In the genomic region with DNA sequence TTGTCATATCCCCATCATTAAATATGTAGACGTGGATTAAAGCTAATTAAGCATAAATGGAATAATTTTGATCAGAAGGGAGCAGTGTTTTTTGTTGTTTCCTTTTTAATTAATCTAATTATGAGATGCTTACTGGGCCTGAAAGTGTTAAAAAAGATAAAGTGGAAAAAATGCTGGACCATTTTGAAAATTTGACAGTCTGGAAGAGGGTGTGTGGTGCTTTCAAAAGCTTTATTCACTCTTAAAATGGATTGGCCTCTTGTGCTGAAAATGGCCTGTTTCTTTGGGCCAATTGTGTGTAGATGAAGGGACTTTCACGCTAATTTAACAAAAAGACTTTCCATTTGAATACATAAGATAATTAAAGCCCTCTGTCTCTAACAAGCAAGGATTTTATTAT, we compare ENCODE assay signal across 8 cellular contexts. TPM values are rescaled to one million over a fixed set of nuclear protein-coding genes. Genes with fewer than 3 reads are reported as not detected.
DNase-seq lines count a peak whose midpoint lies in the region; ATAC-seq, FAIRE-seq and TF ChIP-seq lines count a peak whose summit lies in the region.

No MANE protein-coding gene starts in this region.

- in situ Hi-C loops in G401 (cut with HindIII; ENCODE audit: low sequenced_read_pairs), result loop anchor here (25.0 kb wide), 1 partner anchor 117 kb away; no protein-coding TSS in a partner anchor

- no peak for TF ChIP-seq POLR2A in prostate gland (IDR thresholded peaks at IDR 0.05)
- TF ChIP-seq POLR2A in GM12891 (IDR thresholded peaks at IDR 0.05; ENCODE audit: low read depth, low read length), result no peak

- H3K9me3 ChIP-seq in RWPE2 (ENCODE audit: severe bottlenecking) (no peaks in the 10 kb centered on the region), fibroblast of lung (ENCODE audit: control insufficient read depth, insufficient read depth, low read depth, low read length) (no peaks in the 10 kb centered on the region), prostate gland (no peaks in the 10 kb centered on the region)

- no peak overlapping the region for H3K9ac ChIP-seq in fibroblast of lung (ENCODE audit: insufficient read depth, low read length)

- peaks cover 63% of the 10 kb centered on the region for H3K79me2 ChIP-seq in fibroblast of lung (ENCODE audit: control insufficient read depth, insufficient read depth, low read length)

- FAIRE-seq in GM12891 (lab: Jason Lieb, UNC), result no peak

- no peak for ATAC-seq in RWPE2 (ENCODE audit: low read depth)

- H3K27me3 ChIP-seq in RWPE2 (ENCODE audit: insufficient read depth, poor library complexity, severe bottlenecking), result no peaks in the 10 kb centered on the region
- H3K27me3 ChIP-seq in fibroblast of lung (ENCODE audit: control insufficient read depth, insufficient read depth, low read length), result no peaks in the 10 kb centered on the region
- H3K27me3 ChIP-seq in prostate gland (replicated peaks; ENCODE audit: insufficient read depth), result no peaks in the 10 kb centered on the region

- WGBS in prostate gland, result 24% methylated on average over 2 of the region's 2 CpGs

- H3K27ac ChIP-seq in RWPE2 (ENCODE audit: poor library complexity, severe bottlenecking) (peak overlapping the region; percentile 65), fibroblast of lung (ENCODE audit: insufficient read depth, low read length) (peak overlapping the region; percentile 80), prostate gland (peak overlapping the region; percentile 61 to 86)

- no peak for TF ChIP-seq CTCF in RWPE2 (IDR thresholded peaks at IDR 0.05; ENCODE audit: poor library complexity, severe bottlenecking)
- no peak for TF ChIP-seq CTCF in fibroblast of lung (conservative IDR thresholded peaks at IDR 0.05 in 1 of 2, IDR thresholded peaks at IDR 0.05 in 1 of 2; ENCODE audit: low read depth in 1 of 2, low read length in 2 of 2)
- TF ChIP-seq CTCF in prostate gland (IDR thresholded peaks at IDR 0.05), result no peak

- DNase-seq in G401 (ENCODE audit: low spot score) (peak; percentile 41), RWPE2 (ENCODE audit: low spot score) (no peak), fibroblast of lung (ENCODE audit: low read depth in 2 of 2) (no peak), prostate gland (ENCODE audit: low spot score) (no peak), T-helper 9 cell (no peak), globus pallidus (ENCODE audit: low spot score) (no peak), GM12891 (ENCODE audit: insufficient read length, low spot score) (no peak)
- no peak for DNase-seq in stimulated activated naive CD4-positive, alpha-beta T cell (lab: John Stamatoyannopoulos, UW)

- no peak overlapping the region for H2AFZ ChIP-seq in fibroblast of lung (ENCODE audit: low read length)

- H3K4me1 ChIP-seq in RWPE2 (ENCODE audit: insufficient read depth, poor library complexity, severe bottlenecking), result peaks cover 38% of the 10 kb centered on the region
- peaks cover 13% of the 10 kb centered on the region for H3K4me1 ChIP-seq in fibroblast of lung (ENCODE audit: control insufficient read depth, extremely low read depth, insufficient read depth, low read length)
- H3K4me1 ChIP-seq in prostate gland (replicated peaks), result peaks cover 10% of the 10 kb centered on the region

- intact Hi-C loops in prostate gland (cut with DNase I), result loop anchor here (5.0 to 10.0 kb wide), 4 partner anchors 95 to 168 kb away; a partner anchor contains a TSS

- H3K36me3 ChIP-seq in RWPE2 (ENCODE audit: low read depth) (no peaks in the 10 kb centered on the region), fibroblast of lung (ENCODE audit: control insufficient read depth, insufficient read depth, low read length) (no peaks in the 10 kb centered on the region), prostate gland (no peaks in the 10 kb centered on the region)

- H3K4me2 ChIP-seq in fibroblast of lung (ENCODE audit: extremely low read depth, insufficient read depth, low read length), result peak overlapping the region; percentile 91

- no peaks in the 10 kb centered on the region for H4K20me1 ChIP-seq in fibroblast of lung (ENCODE audit: control insufficient read depth, extremely low read depth, insufficient read depth, low read length)

- H3K4me3 ChIP-seq in RWPE2 (ENCODE audit: severe bottlenecking) (peak overlapping the region; percentile 52), fibroblast of lung (replicated peaks in 1 of 4; ENCODE audit: control extremely low read depth in 1 of 4, insufficient read depth in 1 of 4, low read depth in 3 of 4, low read length in 4 of 4) (peak overlapping the region; percentile 72 to 98 (median 84)), prostate gland (peak overlapping the region; percentile 48 to 50)

TF ChIP-seq in GM12891, 5 proteins besides CTCF, POLR2A, EP300 and RAD21:
- no peak for TF ChIP-seq POU2F2 (IDR thresholded peaks at IDR 0.05; ENCODE audit: low read depth, low read length)
- TF ChIP-seq POLR2AphosphoS5 (IDR thresholded peaks at IDR 0.05; ENCODE audit: low read depth, low read length), result no peak
- no peak for TF ChIP-seq TAF1 (IDR thresholded peaks at IDR 0.05; ENCODE audit: low read depth, low read length)
TF ChIP-seq in GM12891: peak in this region for 0.

RNA-seq across cellular contexts. Expression of a gene that starts 1.8 kb away (rescaled TPM):
- 11.1 TPM in 2 replicates for total RNA-seq in G401 (2014; rRNA removed; shearing (Covaris generic))
- total RNA-seq in fibroblast of lung (13.1 and 17.8 TPM in 2 replicates), prostate gland (100 to 1,000 TPM in 1 of 2 donors, 10 to 100 TPM in 1; 43.8 to 118 TPM)
- polyA plus RNA-seq in fibroblast of lung, result 5.7 and 6.4 TPM in 2 replicates
- polyA plus RNA-seq in fibroblast of lung (2012), result 5.2 and 5.3 TPM in 2 replicates
- 24.9 and 34.6 TPM in 2 replicates for polyA minus RNA-seq in fibroblast of lung (ENCODE audit: low replicate concordance)
- polyA plus RNA-seq in GM12891 (2012; ENCODE audit: low read depth, missing spikeins), result 6.6 TPM
